ENCODE assay signal across 8 cellular contexts in genomic region chr1:94418664-94419655, GRCh38. TPM values are rescaled to one million over a fixed set of nuclear protein-coding genes. Genes with fewer than 3 reads are reported as not detected.
DNase-seq lines count a peak whose midpoint lies in the region; ATAC-seq and TF ChIP-seq lines count a peak whose summit lies in the region.

No MANE protein-coding gene starts in this region.

- H3K9me3 Mint-ChIP-seq in activated T-helper 17 cell treated with anti-CD3 and anti-CD28 coated beads, Interleukin-2, amount 50 U/mL, for 72 hours = no peaks in the 10 kb centered on the region

- no peaks in the 10 kb centered on the region for H3K36me3 Mint-ChIP-seq in activated T-helper 17 cell treated with anti-CD3 and anti-CD28 coated beads, Interleukin-2, amount 50 U/mL, for 72 hours (ENCODE audit: low read depth)

- peak; percentile 34 for ATAC-seq in GM21717 (IDR thresholded peaks at IDR 0.05; ENCODE audit: unreplicated experiment)
- peak; percentile 13 for ATAC-seq in activated T-helper 17 cell treated with anti-CD3 and anti-CD28 coated beads, Interleukin-2, amount 50 U/mL, for 72 hours (replicated peaks)
- ATAC-seq in omental fat pad (ENCODE audit: low FRiP score) = peak; percentile 18

- TF ChIP-seq CTCF in omental fat pad (IDR thresholded peaks at IDR 0.05) = no peak

- no peak overlapping the region for H3K4me3 Mint-ChIP-seq in activated T-helper 17 cell treated with anti-CD3 and anti-CD28 coated beads, Interleukin-2, amount 50 U/mL, for 72 hours

- DNase-seq in NCI-H1417 (lab: John Stamatoyannopoulos, UW) (peak; percentile 43 to 88 (median 77)), NCI-H1417 treated with DMSO at 0.1 percent for 48 hours (lab: John Stamatoyannopoulos, UW) (no peak), LoVo (ENCODE audit: low spot score) (peak; percentile 38), glomerular visceral epithelial cell (ENCODE audit: extremely low spot score) (peak; percentile 53), omental fat pad (ENCODE audit: low spot score) (peak; percentile 40), T-helper 9 cell (no peak)

- peaks cover 5% of the 10 kb centered on the region for H3K27me3 Mint-ChIP-seq in activated T-helper 17 cell treated with anti-CD3 and anti-CD28 coated beads, Interleukin-2, amount 50 U/mL, for 72 hours

- peak overlapping the region; percentile 65 for H3K27ac Mint-ChIP-seq in activated T-helper 17 cell treated with anti-CD3 and anti-CD28 coated beads, Interleukin-2, amount 50 U/mL, for 72 hours

- H3K4me1 Mint-ChIP-seq in activated T-helper 17 cell treated with anti-CD3 and anti-CD28 coated beads, Interleukin-2, amount 50 U/mL, for 72 hours = peaks cover 25% of the 10 kb centered on the region

RNA-seq across cellular contexts. Expression of gene ABCD3, which starts 0.8 kb away (rescaled TPM):
- 10 to 100 TPM; 18.8 to 27.6 TPM for total RNA-seq in activated T-helper 17 cell treated with anti-CD3 and anti-CD28 coated beads, Interleukin-2, amount 50 U/mL, for 72 hours
- 10 to 100 TPM; 18.5 to 43.5 (median 23.4) TPM for total RNA-seq in omental fat pad

Comparison
In these comparisons a context has a peak if more than half of its experiments do, and no peak if none do; other contexts are left out.
1. DNase-seq: peak in NCI-H1417 (3 of 3), LoVo (single experiment), glomerular visceral epithelial cell (single experiment) and omental fat pad (single experiment); none in NCI-H1417 treated with DMSO at 0.1 percent for 48 hours (single experiment) and T-helper 9 cell (single experiment).
2. Peak in every context shown above with its lines, with median percentiles within 50 percentile points of each other: ATAC-seq.